8 cellular contexts compared by ENCODE assay signal in the genomic region with DNA sequence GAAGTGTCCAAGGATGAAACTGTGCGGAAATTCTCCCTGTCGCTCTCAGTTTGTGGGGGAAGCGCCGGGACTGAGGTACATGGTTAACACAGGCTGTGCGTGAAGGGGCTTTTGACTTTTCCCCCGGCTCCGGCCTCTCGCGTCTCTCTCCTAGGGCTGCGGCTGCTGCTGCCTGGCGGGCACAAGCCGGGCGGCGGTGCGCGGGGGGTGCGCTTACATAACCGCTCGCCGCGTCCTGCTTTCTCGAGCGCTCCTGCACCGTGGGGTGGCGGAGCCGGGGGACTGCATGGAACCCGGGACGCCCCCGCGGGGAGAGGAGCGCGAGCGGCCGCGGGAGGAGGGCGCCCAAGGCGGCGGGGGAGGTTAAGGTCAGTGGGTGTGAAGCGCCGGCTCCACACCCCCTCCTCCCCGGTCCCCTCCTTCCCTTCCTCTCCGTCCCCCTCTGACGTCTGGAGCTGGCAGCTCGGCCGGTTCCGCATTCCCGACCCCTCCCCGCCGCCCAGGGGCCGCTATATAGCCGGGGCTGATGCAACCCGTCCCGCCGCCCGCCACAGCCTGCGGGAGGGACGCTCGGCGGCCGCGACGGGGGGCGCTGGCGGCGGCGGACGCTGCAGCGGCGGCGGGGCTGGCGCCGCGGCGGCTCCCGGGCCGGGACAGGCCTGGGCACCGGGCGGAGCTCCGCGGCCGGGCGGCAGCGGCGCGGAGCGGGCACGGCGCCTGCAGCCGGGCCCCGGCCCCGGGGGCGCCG. TPM values are rescaled to one million over a fixed set of nuclear protein-coding genes. Genes with fewer than 3 reads are reported as not detected.
DNase-seq lines count a peak whose midpoint lies in the region; ATAC-seq and TF ChIP-seq lines count a peak whose summit lies in the region.

A gene with protein sequence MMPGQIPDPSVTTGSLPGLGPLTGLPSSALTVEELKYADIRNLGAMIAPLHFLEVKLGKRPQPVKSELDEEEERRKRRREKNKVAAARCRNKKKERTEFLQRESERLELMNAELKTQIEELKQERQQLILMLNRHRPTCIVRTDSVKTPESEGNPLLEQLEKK (plus strand): TSS at position 541 of the 748 bp plus-strand sequence. CDS start 9,899 bp downstream, outside the sequence.

- no peaks in the 10 kb centered on the region for H3K27me3 ChIP-seq in naive thymus-derived CD4-positive, alpha-beta T cell (ENCODE audit: control insufficient read depth in 2 of 2, insufficient read depth in 2 of 2, low read length in 2 of 2)

- intact Hi-C loops in naive thymus-derived CD4-positive, alpha-beta T cell (cut with micrococcal nuclease), result loop anchor here (5.0 to 10.0 kb wide), 2 partner anchors 60 to 93 kb away; no protein-coding TSS in a partner anchor

- peaks cover 5 to 37% (median 20%) of the 10 kb centered on the region in 5 donors for H3K27me3 Mint-ChIP-seq in naive thymus-derived CD4-positive, alpha-beta T cell

- H3K9me3 Mint-ChIP-seq in naive thymus-derived CD4-positive, alpha-beta T cell, result peaks cover 0 to 9% (median 0%) of the 10 kb centered on the region in 11 donors

- peaks cover 0 to 17% (median 8%) of the 10 kb centered on the region in 7 donors for H3K4me1 Mint-ChIP-seq in naive thymus-derived CD4-positive, alpha-beta T cell

- H3K36me3 ChIP-seq in naive thymus-derived CD4-positive, alpha-beta T cell (ENCODE audit: control insufficient read depth in 2 of 3, insufficient read depth in 3 of 3, low read length in 3 of 3), result no peaks in the 10 kb centered on the region

- peaks cover 0 to 7% (median 0%) of the 10 kb centered on the region in 5 donors for H3K36me3 Mint-ChIP-seq in naive thymus-derived CD4-positive, alpha-beta T cell

- TF ChIP-seq CTCF in fibroblast of pulmonary artery (IDR thresholded peaks at IDR 0.05; ENCODE audit: low read length, missing control alignments), result no peak

- POLR2A ChIA-PET in naive thymus-derived CD4-positive, alpha-beta T cell (lab: Charles Lee), result no interaction called here

- H3K9me3 ChIP-seq in naive thymus-derived CD4-positive, alpha-beta T cell (ENCODE audit: control insufficient read depth in 2 of 3, low read length in 3 of 3), result no peaks in the 10 kb centered on the region

- CTCF ChIA-PET in naive thymus-derived CD4-positive, alpha-beta T cell (lab: Charles Lee), result no interaction called here

- H3K4me3 Mint-ChIP-seq in naive thymus-derived CD4-positive, alpha-beta T cell, result peak within 1 kb of the TSS; percentile 55 to 92 (median 76)

- H3K4me1 ChIP-seq in naive thymus-derived CD4-positive, alpha-beta T cell (ENCODE audit: control insufficient read depth in 2 of 2, insufficient read depth in 2 of 2, low read length in 2 of 2), result no peaks in the 10 kb centered on the region

- no peak for DNase-seq in activated CD4-positive, CD25-positive, alpha-beta regulatory T cell (lab: John Stamatoyannopoulos, UW)
- peak; percentile 75 for DNase-seq in activated effector memory CD4-positive, alpha-beta T cell treated with anti-CD3 and anti-CD28 coated beads, Interleukin-2, amount 50 U/mL, for 16 hours
- peak; percentile 85 for DNase-seq in fibroblast of pulmonary artery (ENCODE audit: low read depth)
- DNase-seq in naive thymus-derived CD4-positive, alpha-beta T cell, result peak; percentile 19 to 57 (median 43)
- DNase-seq in substantia nigra (lab: John Stamatoyannopoulos, UW), result peak in 48 of 49 donors; percentile 23 to 92 (median 74)

- peak; percentile 30 to 48 for ATAC-seq in activated CD4-positive, CD25-positive, alpha-beta regulatory T cell treated with anti-CD3 and anti-CD28 coated beads, Interleukin-2, amount 50 U/mL, for 24 hours
- peak; percentile 27 for ATAC-seq in HG03196 (IDR thresholded peaks at IDR 0.05; ENCODE audit: unreplicated experiment)
- ATAC-seq in naive thymus-derived CD4-positive, alpha-beta T cell, result peak; percentile 80

- H3K27ac Mint-ChIP-seq in naive thymus-derived CD4-positive, alpha-beta T cell, result peak within 1 kb of the TSS in 1 of 9 donors; percentile 70

- no peak within 1 kb of the TSS for H3K27ac ChIP-seq in naive thymus-derived CD4-positive, alpha-beta T cell (ENCODE audit: low read depth, low read length)
- peak within 1 kb of the TSS; percentile 83 for H3K27ac ChIP-seq in substantia nigra (ENCODE audit: low read depth, low read length, poor library complexity, severe bottlenecking)

- peak within 1 kb of the TSS; percentile 75 for H3K4me3 ChIP-seq in fibroblast of pulmonary artery (replicated peaks; ENCODE audit: low read depth, low read length)
- H3K4me3 ChIP-seq in naive thymus-derived CD4-positive, alpha-beta T cell (ENCODE audit: low read length), result peak within 1 kb of the TSS; percentile 41

TF ChIP-seq in PFSK-1, 5 proteins besides CTCF, POLR2A, EP300 and RAD21:
- TF ChIP-seq, protein P1, sequence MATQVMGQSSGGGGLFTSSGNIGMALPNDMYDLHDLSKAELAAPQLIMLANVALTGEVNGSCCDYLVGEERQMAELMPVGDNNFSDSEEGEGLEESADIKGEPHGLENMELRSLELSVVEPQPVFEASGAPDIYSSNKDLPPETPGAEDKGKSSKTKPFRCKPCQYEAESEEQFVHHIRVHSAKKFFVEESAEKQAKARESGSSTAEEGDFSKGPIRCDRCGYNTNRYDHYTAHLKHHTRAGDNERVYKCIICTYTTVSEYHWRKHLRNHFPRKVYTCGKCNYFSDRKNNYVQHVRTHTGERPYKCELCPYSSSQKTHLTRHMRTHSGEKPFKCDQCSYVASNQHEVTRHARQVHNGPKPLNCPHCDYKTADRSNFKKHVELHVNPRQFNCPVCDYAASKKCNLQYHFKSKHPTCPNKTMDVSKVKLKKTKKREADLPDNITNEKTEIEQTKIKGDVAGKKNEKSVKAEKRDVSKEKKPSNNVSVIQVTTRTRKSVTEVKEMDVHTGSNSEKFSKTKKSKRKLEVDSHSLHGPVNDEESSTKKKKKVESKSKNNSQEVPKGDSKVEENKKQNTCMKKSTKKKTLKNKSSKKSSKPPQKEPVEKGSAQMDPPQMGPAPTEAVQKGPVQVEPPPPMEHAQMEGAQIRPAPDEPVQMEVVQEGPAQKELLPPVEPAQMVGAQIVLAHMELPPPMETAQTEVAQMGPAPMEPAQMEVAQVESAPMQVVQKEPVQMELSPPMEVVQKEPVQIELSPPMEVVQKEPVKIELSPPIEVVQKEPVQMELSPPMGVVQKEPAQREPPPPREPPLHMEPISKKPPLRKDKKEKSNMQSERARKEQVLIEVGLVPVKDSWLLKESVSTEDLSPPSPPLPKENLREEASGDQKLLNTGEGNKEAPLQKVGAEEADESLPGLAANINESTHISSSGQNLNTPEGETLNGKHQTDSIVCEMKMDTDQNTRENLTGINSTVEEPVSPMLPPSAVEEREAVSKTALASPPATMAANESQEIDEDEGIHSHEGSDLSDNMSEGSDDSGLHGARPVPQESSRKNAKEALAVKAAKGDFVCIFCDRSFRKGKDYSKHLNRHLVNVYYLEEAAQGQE (IDR thresholded peaks at IDR 0.05; ENCODE audit: insufficient read depth in 1 of 2, low read depth in 2 of 2, low read length in 2 of 2), result no peak
- TF ChIP-seq FOXP2 (optimal IDR thresholded peaks at IDR 0.05; ENCODE audit: borderline replicate concordance, extremely low read depth, extremely low read length, insufficient read depth), result peak; percentile 9
TF ChIP-seq in PFSK-1: peak in this region for 1.

RNA-seq across cellular contexts. Expression of the gene that starts here (rescaled TPM):
- polyA plus RNA-seq in PFSK-1 (2012; ENCODE audit: insufficient read length, low read depth), result 53.3 TPM
- total RNA-seq in naive thymus-derived CD4-positive, alpha-beta T cell, result 10 to 100 TPM in 1 of 5 experiments, 1 to 10 TPM in 2, under 1 TPM in 2; 0.86 to 29.0 (median 1.5) TPM
- polyA plus RNA-seq in naive thymus-derived CD4-positive, alpha-beta T cell, result not detected

Comparison
In these comparisons a context has a peak if more than half of its experiments do, and no peak if none do; other contexts are left out.
1. ATAC-seq: peak in every context shown above with its lines; median percentile 80 in naive thymus-derived CD4-positive, alpha-beta T cell; 39 in activated CD4-positive, CD25-positive, alpha-beta regulatory T cell treated with anti-CD3 and anti-CD28 coated beads, Interleukin-2, amount 50 U/mL, for 24 hours; 27 in HG03196.
2. DNase-seq: peak in activated effector memory CD4-positive, alpha-beta T cell treated with anti-CD3 and anti-CD28 coated beads, Interleukin-2, amount 50 U/mL, for 16 hours (single experiment), fibroblast of pulmonary artery (single experiment), naive thymus-derived CD4-positive, alpha-beta T cell (9 of 9) and substantia nigra (48 of 49); none in activated CD4-positive, CD25-positive, alpha-beta regulatory T cell (0 of 4).